13 cellular contexts compared by ENCODE assay signal in the genomic region with DNA sequence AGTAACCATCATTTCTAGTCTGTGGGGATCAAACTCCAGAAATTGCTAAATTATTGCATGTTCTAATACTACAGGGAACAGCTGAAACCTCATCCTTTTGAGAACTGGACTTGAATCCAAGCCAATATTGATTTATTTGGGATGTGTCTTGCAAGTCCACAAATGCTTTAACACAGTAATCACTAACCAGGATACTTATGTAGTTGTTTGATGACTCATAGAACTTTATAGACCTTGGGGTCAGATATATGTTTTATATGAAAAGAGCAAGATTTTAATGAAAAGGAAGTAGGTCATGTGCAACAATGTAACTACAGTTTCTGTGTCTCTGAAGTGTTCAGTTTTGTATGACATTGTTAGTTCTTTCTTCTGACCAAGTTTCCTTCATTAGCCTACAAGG.
"Had no signal": no experiment of that assay in that cellular context is flagged by ENCODE, and none has a peak within 500 bp of the region (broad histone marks: within the 10 kb centered on the region; RNA-seq: fewer than 3 reads in every experiment).

No MANE protein-coding gene starts in this region.

- H3K9me3 ChIP-seq: left lung had no signal

- H3K4me3 ChIP-seq: left lung, skin epidermis had no signal

- H3K36me3 ChIP-seq: left lung had no signal

- H3K27ac ChIP-seq: left lung had no signal

- H3K4me1 ChIP-seq: left lung had no signal

- H3K27me3 ChIP-seq: left lung had no signal

- ATAC-seq: activated T-helper 17 cell treated with anti-CD3 and anti-CD28 coated beads, Interleukin-2, amount 50 U/mL, for 72 hours; left lung; natural killer cell; stimulated activated naive CD8-positive, alpha-beta T cell treated with anti-CD3 and anti-CD28 coated beads, Interleukin-15, amount 100 ng/mL, for 72 hours had no signal

- DNase-seq: activated CD4-positive, CD25-positive, alpha-beta regulatory T cell treated with anti-CD3 and anti-CD28 coated beads, Interleukin-2, amount 50 U/mL, for 72 hours; activated naive CD4-positive, alpha-beta T cell treated with Interleukin-2 at 50 U/mL for 16 hours; activated T-cell treated with anti-CD3 and anti-CD28 coated beads for 4 hours; anterior cingulate cortex; effector memory CD4-positive, alpha-beta T cell; left lung; natural killer cell; posterior cingulate gyrus; retina; stimulated activated naive CD8-positive, alpha-beta T cell treated with anti-CD3 and anti-CD28 coated beads, Interleukin-15, amount 100 ng/mL, for 72 hours; T1000 had no signal
